Comparison of ENCODE assay signal across 27 cellular contexts in genomic region chr16:26969589-26970217, GRCh38.
"Had no signal": no experiment of that assay in that cellular context is flagged by ENCODE, and none has a peak within 500 bp of the region (broad histone marks: within the 10 kb centered on the region; RNA-seq: fewer than 3 reads in every experiment).

No MANE protein-coding gene starts in this region.

- H3K36me3 ChIP-seq: stomach, suprapubic skin, thoracic aorta, thyroid gland, tibial artery, tibial nerve, transverse colon, upper lobe of left lung, upper lobe of right lung, uterus, vagina had no signal

- H3K4me3 ChIP-seq: stomach, suprapubic skin, testis, thoracic aorta, thyroid gland, tibial artery, tibial nerve, transverse colon, upper lobe of left lung, upper lobe of right lung, uterus, vagina had no signal

- H3K4me1 ChIP-seq: stomach, suprapubic skin, testis, thyroid gland, tibial artery, tibial nerve, transverse colon, upper lobe of left lung, upper lobe of right lung, uterus, vagina had no signal

- H3K9me3 ChIP-seq: stomach, suprapubic skin, testis, thoracic aorta, thyroid gland, tibial artery, tibial nerve, transverse colon, upper lobe of left lung, upper lobe of right lung, uterus, vagina had no signal

- ATAC-seq: stimulated activated effector memory CD8-positive, alpha-beta T cell treated with anti-CD3 and anti-CD28 coated beads, Interleukin-12 subunit alpha, Interleukin-12 subunit beta, amount 100 ng/mL, for 72 hours; stimulated activated memory B cell treated with anti-CD40 and anti-IgM and Interleukin-4, amounts not matched to agents 10 μg/mL and 1 μg/mL and 100 μg/mL, for 72 hours; stimulated activated naive B cell treated with anti-CD40 and anti-IgM and Interleukin-4, amounts not matched to agents 10 μg/mL and 1 μg/mL and 100 μg/mL, for 72 hours; stimulated activated naive CD8-positive, alpha-beta T cell treated with anti-CD3 and anti-CD28 coated beads, Interleukin-15, amount 100 ng/mL, for 72 hours; stimulated activated naive CD8-positive, alpha-beta T cell treated with anti-CD3 and anti-CD28 coated beads, Interleukin-15, Interleukin-2, amounts not matched to agents 100 U/mL and 50 U/mL, for 24 hours; upper lobe of right lung had no signal

- H3K27ac ChIP-seq: stomach, suprapubic skin, testis, thoracic aorta, thyroid gland, tibial artery, tibial nerve, transverse colon, upper lobe of left lung, upper lobe of right lung, uterus, vagina had no signal

- DNase-seq: stimulated activated CD4-positive, alpha-beta T cell treated with anti-CD3 and anti-CD28 coated beads, Interleukin-2, amount 100 ng/mL, for 48 hours; stimulated activated CD4-positive, alpha-beta T cell treated with anti-CD3 and anti-CD28 coated beads, Interleukin-4, amount 100 ng/mL, for 1 hour; stimulated activated CD4-positive, alpha-beta T cell treated with anti-CD3 and anti-CD28 coated beads, Interleukin-4, amount 100 ng/mL, for 24 hours; stimulated activated CD4-positive, alpha-beta T cell treated with anti-CD3 and anti-CD28 coated beads, Interleukin-4, amount 100 ng/mL, for 4 hours; stimulated activated CD8-positive, alpha-beta memory T cell treated with anti-CD3 and anti-CD28 coated beads, Interleukin-4, amount 100 ng/mL, for 48 hours; stimulated activated naive B cell treated with anti-CD40 and anti-IgM and Interleukin-4, amounts not matched to agents 10 μg/mL and 1 μg/mL and 100 μg/mL, for 72 hours; stimulated activated naive CD4-positive, alpha-beta T cell; stimulated activated naive CD4-positive, alpha-beta T cell treated with Interleukin-2 at 50 U/mL for 16 hours; stimulated activated naive CD8-positive, alpha-beta T cell treated with anti-CD3 and anti-CD28 coated beads, Interleukin-15, amount 100 ng/mL, for 72 hours; stimulated activated naive CD8-positive, alpha-beta T cell treated with anti-CD3 and anti-CD28 coated beads, Interleukin-15, Interleukin-2, amounts not matched to agents 100 U/mL and 50 U/mL, for 24 hours; stomach; substantia nigra; testis; thyroid gland; tibial artery; transverse colon; trophoblast cell; upper lobe of left lung; upper lobe of right lung; uterus had no signal

- H3K27me3 ChIP-seq: stomach, suprapubic skin, testis, thyroid gland, tibial artery, tibial nerve, transverse colon, upper lobe of left lung, upper lobe of right lung, uterus, vagina had no signal

- FAIRE-seq: urothelium cell line had no signal
